8 cellular contexts compared by ENCODE assay signal in the genomic region with DNA sequence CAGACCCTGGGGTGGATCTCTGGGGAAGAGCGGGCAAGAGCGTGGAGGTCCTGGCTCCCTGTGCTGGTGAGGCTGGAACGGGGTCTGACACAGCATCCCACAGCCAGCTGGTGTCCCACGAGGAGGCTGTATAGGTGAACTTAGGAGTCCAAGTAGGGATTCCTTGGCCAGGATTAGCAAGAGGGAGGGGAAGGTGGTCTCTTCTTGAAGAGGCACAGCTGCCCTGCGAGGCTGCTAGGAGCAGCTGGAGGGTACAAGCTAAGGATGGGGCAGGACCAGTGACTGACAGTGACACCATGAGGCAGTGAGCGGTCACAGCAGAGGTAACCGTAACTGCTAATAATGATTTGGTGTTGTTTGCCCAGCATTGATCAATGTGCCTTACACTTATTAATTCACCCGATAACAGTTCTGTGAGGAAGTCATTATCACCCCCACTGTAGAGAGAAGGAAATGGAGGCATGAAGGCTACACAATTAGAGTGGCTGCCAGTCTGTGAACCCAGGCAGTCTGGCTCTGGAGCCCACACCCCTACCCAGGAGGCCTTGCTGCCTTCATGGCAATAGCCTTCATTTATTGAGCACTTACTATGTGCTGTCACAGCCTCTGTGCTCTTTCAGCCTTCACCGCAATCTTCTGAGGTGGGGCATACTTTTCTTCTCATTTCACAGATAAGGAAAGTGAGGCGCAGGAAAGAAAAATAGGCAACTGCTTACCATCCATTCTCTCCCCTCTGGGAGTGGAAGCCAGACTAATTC. TPM values are rescaled to one million over a fixed set of nuclear protein-coding genes. Genes with fewer than 3 reads are reported as not detected.
DNase-seq lines count a peak whose midpoint lies in the region; ATAC-seq and TF ChIP-seq lines count a peak whose summit lies in the region.

No MANE protein-coding gene starts in this region.

- peaks cover 26% of the 10 kb centered on the region for H3K27me3 Mint-ChIP-seq in activated CD8-positive, alpha-beta T cell treated with anti-CD3 and anti-CD28 coated beads for 36 hours

- H3K4me1 Mint-ChIP-seq in activated CD8-positive, alpha-beta T cell treated with anti-CD3 and anti-CD28 coated beads for 36 hours (ENCODE audit: low read depth): peaks cover 10% of the 10 kb centered on the region

- H3K4me3 ChIP-seq in fibroblast of mammary gland (ENCODE audit: control insufficient read depth, low read depth, low read length): no peak overlapping the region

- no peak overlapping the region for H3K27ac Mint-ChIP-seq in activated CD8-positive, alpha-beta T cell treated with anti-CD3 and anti-CD28 coated beads for 36 hours

- POLR2A ChIA-PET in activated CD8-positive, alpha-beta T cell treated with anti-CD3 and anti-CD28 coated beads for 36 hours (lab: Charles Lee): no interaction called here

- peak; percentile 77 for ATAC-seq in HG02642 (IDR thresholded peaks at IDR 0.05; ENCODE audit: poor library complexity, unreplicated experiment)
- ATAC-seq in activated CD8-positive, alpha-beta T cell treated with anti-CD3 and anti-CD28 coated beads for 36 hours: peak; percentile 88

- no peaks in the 10 kb centered on the region for H3K36me3 Mint-ChIP-seq in activated CD8-positive, alpha-beta T cell treated with anti-CD3 and anti-CD28 coated beads for 36 hours (ENCODE audit: low read depth)

- TF ChIP-seq CTCF in activated CD8-positive, alpha-beta T cell treated with anti-CD3 and anti-CD28 coated beads for 36 hours (IDR thresholded peaks at IDR 0.05): peak; percentile 53
- peak; percentile 50 for TF ChIP-seq CTCF in fibroblast of mammary gland (conservative IDR thresholded peaks at IDR 0.05; ENCODE audit: control insufficient read depth, insufficient read depth, low read depth, low read length)

- no peaks in the 10 kb centered on the region for H3K9me3 Mint-ChIP-seq in activated CD8-positive, alpha-beta T cell treated with anti-CD3 and anti-CD28 coated beads for 36 hours

- H3K4me3 Mint-ChIP-seq in activated CD8-positive, alpha-beta T cell treated with anti-CD3 and anti-CD28 coated beads for 36 hours: no peak overlapping the region

- intact Hi-C loops in activated CD8-positive, alpha-beta T cell treated with anti-CD3 and anti-CD28 coated beads for 36 hours (cut with micrococcal nuclease): loop anchor here (5.0 kb wide), 1 partner anchor 102 kb away; no protein-coding TSS in a partner anchor

- CTCF ChIA-PET in activated CD8-positive, alpha-beta T cell treated with anti-CD3 and anti-CD28 coated beads for 36 hours (lab: Charles Lee): interaction anchor here (0.5 to 4.9 kb wide), 11 partner anchors 32 to 241 kb away, joined by 3 to 47 read pairs (median 6); a partner anchor contains a TSS

- DNase-seq in activated gamma-delta T cell treated with Interleukin-2 at 50 U/mL for 16 hours (peak; percentile 20), activated gamma-delta T cell (lab: John Stamatoyannopoulos, UW) (no peak), NCI-H2107 treated with DMSO at 0.1 percent for 48 hours (lab: John Stamatoyannopoulos, UW; ENCODE audit: unreplicated experiment) (peak; percentile 77), fibroblast of mammary gland (ENCODE audit: low read depth) (peak; percentile 77), pons (ENCODE audit: low spot score) (peak; percentile 50), GOT3 (lab: John Stamatoyannopoulos, UW) (no peak)
- DNase-seq in activated CD8-positive, alpha-beta T cell treated with anti-CD3 and anti-CD28 coated beads for 36 hours: peak; percentile 60

RNA-seq across cellular contexts. Expression of a gene that starts 59.4 kb away (rescaled TPM):
- total RNA-seq in activated CD8-positive, alpha-beta T cell treated with anti-CD3 and anti-CD28 coated beads for 36 hours: 1 to 10 TPM; 4.4 to 5.0 TPM

Comparison
In these comparisons a context has a peak if more than half of its experiments do, and no peak if none do; other contexts are left out.
1. DNase-seq: peak in activated gamma-delta T cell treated with Interleukin-2 at 50 U/mL for 16 hours (single experiment), NCI-H2107 treated with DMSO at 0.1 percent for 48 hours (single experiment), activated CD8-positive, alpha-beta T cell treated with anti-CD3 and anti-CD28 coated beads for 36 hours (single experiment), fibroblast of mammary gland (single experiment) and pons (single experiment); none in activated gamma-delta T cell (single experiment) and GOT3 (single experiment).